In the genomic region with DNA sequence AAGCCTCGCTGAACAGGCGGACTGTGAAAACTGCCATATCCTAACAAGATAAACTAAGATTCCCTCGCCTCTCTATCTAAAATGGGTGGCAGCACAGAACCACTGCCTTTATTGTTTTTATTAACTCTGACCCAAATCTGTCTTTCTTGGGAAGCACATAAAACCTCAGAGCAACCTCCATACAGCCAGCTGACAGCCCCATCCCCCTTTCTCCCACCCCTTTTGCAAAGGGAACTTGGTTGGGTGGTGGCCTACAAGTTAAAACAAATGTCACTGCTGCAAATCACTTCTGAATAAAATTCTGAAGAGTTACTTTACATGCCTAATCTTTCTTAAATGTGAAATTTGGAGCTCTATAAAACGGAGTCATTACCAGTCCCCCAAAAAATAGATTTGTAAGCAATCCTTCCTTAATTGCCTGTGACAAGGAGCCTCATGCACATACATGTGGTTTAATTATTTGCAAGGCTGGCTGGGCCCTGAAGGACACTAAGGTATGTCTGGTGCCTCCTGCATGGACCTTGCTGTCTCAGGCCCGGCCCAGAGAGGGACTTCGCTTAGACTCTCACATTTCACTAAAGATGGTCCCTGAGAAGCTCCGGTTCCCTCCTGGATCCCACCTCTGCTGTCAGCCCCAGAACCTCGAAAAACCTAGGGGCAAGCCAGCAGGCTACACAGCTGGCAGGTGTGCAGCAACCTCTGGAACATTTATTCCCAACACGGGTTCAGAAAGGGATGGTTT, we compare ENCODE assay signal across 18 cellular contexts. TPM values are rescaled to one million over a fixed set of nuclear protein-coding genes. Genes with fewer than 3 reads are reported as not detected.
DNase-seq lines count a peak whose midpoint lies in the region; ATAC-seq and TF ChIP-seq lines count a peak whose summit lies in the region.
"Had no signal": no experiment of that assay in that cellular context is flagged by ENCODE, and none has a peak within 500 bp of the region (broad histone marks: within the 10 kb centered on the region; RNA-seq: fewer than 3 reads in every experiment).

No MANE protein-coding gene starts in this region.

- H3K27ac Mint-ChIP-seq in endodermal cell: no peak overlapping the region
- peak overlapping the region; percentile 38 for H3K27ac Mint-ChIP-seq in osteocyte (ENCODE audit: unreplicated experiment)
- H3K27ac Mint-ChIP-seq: CD8-positive, alpha-beta memory T cell; H9 had no signal

- H3K4me3 ChIP-seq in endodermal cell (ENCODE audit: low read length) (no peak overlapping the region), aorta (ENCODE audit: low read length in 2 of 2) (no peak overlapping the region)
- H3K4me3 ChIP-seq: GM12878 had no signal

- H3K9me3 Mint-ChIP-seq in endodermal cell: peaks cover 4% of the 10 kb centered on the region
- H3K9me3 Mint-ChIP-seq in osteocyte (ENCODE audit: unreplicated experiment): peaks cover under 1% of the 10 kb centered on the region
- H3K9me3 Mint-ChIP-seq: CD8-positive, alpha-beta memory T cell had no signal

- H3K27me3 Mint-ChIP-seq in endodermal cell (ENCODE audit: insufficient read depth): no peaks in the 10 kb centered on the region
- no peaks in the 10 kb centered on the region for H3K27me3 Mint-ChIP-seq in osteocyte (ENCODE audit: unreplicated experiment)

- H3K9ac ChIP-seq in endodermal cell (ENCODE audit: extremely low read depth, low read length, poor library complexity, severe bottlenecking): no peak overlapping the region

- intact Hi-C loops in aorta (cut with DNase I): loop anchor here (5.0 to 10.0 kb wide), 3 partner anchors 275 to 447 kb away; a partner anchor contains a TSS

- H3K36me3 ChIP-seq in endodermal cell (ENCODE audit: control insufficient read depth, insufficient read depth, low read length) (no peaks in the 10 kb centered on the region), aorta (ENCODE audit: control insufficient read depth in 1 of 2, insufficient read depth in 2 of 2, low read length in 1 of 2) (peaks cover 0 to 11% of the 10 kb centered on the region in 2 donors)
- H3K36me3 ChIP-seq: BE2C had no signal

- H3K4me3 Mint-ChIP-seq in endodermal cell (no peak overlapping the region), osteocyte (ENCODE audit: unreplicated experiment) (no peak overlapping the region)
- H3K4me3 Mint-ChIP-seq: CD4-positive, CD25-positive, alpha-beta regulatory T cell; CD8-positive, alpha-beta memory T cell; H9 had no signal

- H3K4me1 Mint-ChIP-seq in endodermal cell: no peaks in the 10 kb centered on the region
- peaks cover 56% of the 10 kb centered on the region for H3K4me1 Mint-ChIP-seq in osteocyte (ENCODE audit: unreplicated experiment)

- H3K4me1 ChIP-seq in endodermal cell (ENCODE audit: control insufficient read depth, insufficient read depth, low read length): no peaks in the 10 kb centered on the region
- peaks cover 0 to 3% of the 10 kb centered on the region in 2 donors for H3K4me1 ChIP-seq in aorta (ENCODE audit: control insufficient read depth in 1 of 2, insufficient read depth in 2 of 2, low read length in 2 of 2)
- H3K4me1 ChIP-seq: BE2C had no signal

- CTCF ChIA-PET in RWPE1 (lab: Yijun Ruan, JAX): no interaction called here

- no peak for DNase-seq in RWPE1 (ENCODE audit: low spot score)
- peak; percentile 22 for DNase-seq in endodermal cell
- DNase-seq in osteocyte (ENCODE audit: extremely low spot score, unreplicated experiment): no peak
- peak; percentile 14 to 54 for DNase-seq in aorta
- DNase-seq in SKM-1 treated with dmso at 0.1 percent for 144 hours (lab: John Stamatoyannopoulos, UW; ENCODE audit: unreplicated experiment): no peak
- DNase-seq in stimulated activated CD4-positive, alpha-beta T cell treated with anti-CD3 and anti-CD28 coated beads, Interleukin-12 subunit alpha, Interleukin-12 subunit beta, amount 100 ng/mL, for 4 hours: no peak
- DNase-seq: BE2C; C1 segment of cervical spinal cord; CD4-positive, CD25-positive, alpha-beta regulatory T cell; CD8-positive, alpha-beta memory T cell; COR-L47; DMS 273 treated with DMSO at 0.1 percent for 48 hours; DMS53; DND-41; EL; H9 had no signal

- TF ChIP-seq CTCF in RWPE1 (conservative IDR thresholded peaks at IDR 0.05; ENCODE audit: low read depth) (no peak), endodermal cell (conservative IDR thresholded peaks at IDR 0.05) (no peak), osteocyte (IDR thresholded peaks at IDR 0.05) (no peak)

- H3K27ac ChIP-seq in RWPE1 (0 out of 2 replicates have a peak overlapping the region, but pooled peaks have one; percentile 36), endodermal cell (ENCODE audit: low read depth, low read length) (no peak overlapping the region), aorta (ENCODE audit: low read depth in 1 of 2, low read length in 2 of 2) (peak overlapping the region in 1 of 2 donors; percentile 33)

- POLR2A ChIA-PET in RWPE1 (lab: Yijun Ruan, JAX; ENCODE audit: low non-redundant PET): no interaction called here

- H3K27me3 ChIP-seq in endodermal cell (ENCODE audit: control insufficient read depth, insufficient read depth, low read length, poor library complexity, severe bottlenecking): no peaks in the 10 kb centered on the region
- H3K27me3 ChIP-seq in aorta (ENCODE audit: control insufficient read depth in 1 of 2, insufficient read depth in 2 of 2, low read length in 1 of 2): no peaks in the 10 kb centered on the region

- 95% methylated on average over 8 to 9 of the region's 9 CpGs for WGBS in endodermal cell (ENCODE audit: insufficient coverage in 1 of 2, insufficient read length in 1 of 2), 2 experiments
- WGBS in aorta, 2 donors: 56 to 57% methylated on average over 9 of the region's 9 CpGs

- no peak for ATAC-seq in aorta (ENCODE audit: low FRiP score)
- no peak for ATAC-seq in GM19463 (IDR thresholded peaks at IDR 0.05; ENCODE audit: unreplicated experiment)
- ATAC-seq: GM12878 had no signal

- peaks cover 4% of the 10 kb centered on the region for H3K36me3 Mint-ChIP-seq in endodermal cell (ENCODE audit: low read depth)
- H3K36me3 Mint-ChIP-seq in osteocyte (ENCODE audit: unreplicated experiment): peaks cover 56% of the 10 kb centered on the region
- H3K36me3 Mint-ChIP-seq: CD8-positive, alpha-beta memory T cell had no signal

- H3K9me3 ChIP-seq in endodermal cell (ENCODE audit: control insufficient read depth, low read length): no peaks in the 10 kb centered on the region
- H3K9me3 ChIP-seq in aorta (ENCODE audit: control insufficient read depth, low read length): no peaks in the 10 kb centered on the region
- H3K9me3 ChIP-seq: BE2C had no signal

RNA-seq across cellular contexts. Expression of a gene that starts 21.7 kb away (rescaled TPM):
- total RNA-seq in endodermal cell (1 to 10 TPM; 3.3 to 4.6 TPM), osteocyte (129 and 131 TPM in 2 replicates), aorta (100 to 1,000 TPM; 110 to 222 TPM)
- 8.0 TPM for polyA plus RNA-seq in endodermal cell (2013, experiment 1 of 2)
- polyA plus RNA-seq in endodermal cell (2013, experiment 2 of 2): 9.8 TPM
- polyA plus RNA-seq in aorta: 100 to 1,000 TPM; 136 to 146 TPM
- polyA plus RNA-seq: CD4-positive, CD25-positive, alpha-beta regulatory T cell; CD8-positive, alpha-beta memory T cell had no signal

Comparison
In these comparisons a context has a peak if more than half of its experiments do, and no peak if none do; other contexts are left out.
1. DNase-seq: peak in endodermal cell (single experiment) and aorta (2 of 2); none in RWPE1 (single experiment), osteocyte (single experiment), SKM-1 treated with dmso at 0.1 percent for 144 hours (single experiment) and stimulated activated CD4-positive, alpha-beta T cell treated with anti-CD3 and anti-CD28 coated beads, Interleukin-12 subunit alpha, Interleukin-12 subunit beta, amount 100 ng/mL, for 4 hours (single experiment).
2. RNA of a gene that starts 21.7 kb away (total RNA-seq): 110 to 222 TPM in aorta and 129 to 131 TPM in osteocyte; 3.3 to 4.6 TPM in endodermal cell; every median in the first group is over 10 times any median in the second.